ENCODE assay signal across 9 cellular contexts in the genomic region with DNA sequence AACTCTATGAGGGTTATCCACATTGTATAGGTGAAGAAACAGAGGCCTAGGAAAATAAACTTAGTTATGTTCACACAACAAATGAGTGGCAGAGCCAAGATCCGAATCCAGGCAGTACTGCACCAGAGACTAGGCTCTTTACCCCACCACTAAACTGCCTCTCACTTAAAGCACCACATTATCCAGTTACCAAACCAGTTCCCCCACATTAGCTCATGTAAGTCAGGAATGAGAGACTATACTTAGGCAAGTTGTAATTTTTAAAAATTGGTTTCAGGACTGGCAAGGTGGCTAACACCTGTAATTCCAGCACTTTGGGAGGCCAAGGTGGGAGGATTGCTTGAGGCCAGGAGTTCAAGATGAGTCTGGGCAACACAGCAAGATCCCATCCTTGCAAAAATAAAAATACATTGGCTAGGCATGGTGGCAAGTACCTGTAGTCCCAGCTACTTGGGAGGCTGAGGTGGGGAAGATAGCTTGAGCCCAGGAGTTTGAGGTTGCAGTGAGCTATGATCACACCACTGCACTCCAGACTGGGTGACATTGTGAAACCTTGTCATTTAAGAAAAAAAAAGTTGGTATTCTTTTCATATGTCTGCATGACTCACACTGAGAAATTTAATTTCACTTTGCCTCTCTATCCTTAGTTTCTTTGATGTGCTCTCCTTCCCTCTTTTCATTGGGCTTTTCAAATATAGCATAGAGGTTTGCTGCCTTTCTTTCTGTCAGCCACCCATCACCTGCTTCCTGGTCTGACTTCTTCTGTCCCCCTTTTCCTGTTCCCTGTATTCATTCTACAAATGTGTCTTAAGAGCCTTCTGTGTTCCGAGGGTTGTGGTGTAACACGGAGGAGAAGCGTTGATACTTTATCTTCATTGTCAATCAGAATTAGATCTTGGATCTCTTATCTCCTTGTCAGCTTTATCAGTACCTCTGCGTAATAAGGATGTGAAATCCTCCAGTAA.
DNase-seq lines count a peak whose midpoint lies in the region; ATAC-seq and TF ChIP-seq lines count a peak whose summit lies in the region.
"Had no signal": no experiment of that assay in that cellular context is flagged by ENCODE, and none has a peak within 500 bp of the region (broad histone marks: within the 10 kb centered on the region; RNA-seq: fewer than 3 reads in every experiment).

No MANE protein-coding gene starts in this region.

- no peaks in the 10 kb centered on the region for H3K9me3 ChIP-seq in tibial nerve
- H3K9me3 ChIP-seq: right lobe of liver had no signal

- H3K4me1 ChIP-seq in tibial nerve, result no peaks in the 10 kb centered on the region
- H3K4me1 ChIP-seq: right lobe of liver had no signal

- H3K4me3 ChIP-seq in tibial nerve, result no peak overlapping the region
- H3K4me3 ChIP-seq: right lobe of liver had no signal

- peaks cover 0 to 100% (median 0%) of the 10 kb centered on the region in 3 donors for H3K36me3 ChIP-seq in tibial nerve

- no peaks in the 10 kb centered on the region for H3K27me3 ChIP-seq in tibial nerve
- H3K27me3 ChIP-seq: right lobe of liver had no signal

- H3K27ac ChIP-seq in tibial nerve, result no peak overlapping the region
- H3K27ac ChIP-seq: right lobe of liver had no signal

- WGBS in tibial nerve, 2 donors, result 93% methylated on average over 5 of the region's 5 CpGs

- TF ChIP-seq POLR2A in tibial nerve (IDR thresholded peaks at IDR 0.05), result no peak

- ATAC-seq in GM18499 (IDR thresholded peaks at IDR 0.05; ENCODE audit: insufficient read depth, unreplicated experiment) (peak; percentile 69), GM21390 (IDR thresholded peaks at IDR 0.05; ENCODE audit: unreplicated experiment) (peak; percentile 67), HG02642 (IDR thresholded peaks at IDR 0.05; ENCODE audit: poor library complexity, unreplicated experiment) (no peak)
- ATAC-seq: right lobe of liver had no signal

- no peak for TF ChIP-seq CTCF in tibial nerve (IDR thresholded peaks at IDR 0.05)

- TF ChIP-seq EP300 in tibial nerve (IDR thresholded peaks at IDR 0.05), result no peak

- DNase-seq in MV-4-11 (lab: John Stamatoyannopoulos, UW) (peak; percentile 68), iris pigment epithelial cell (ENCODE audit: low read depth) (peak; percentile 19), kidney tubule cell (ENCODE audit: low spot score) (no peak), tibial nerve (ENCODE audit: low spot score in 2 of 2) (no peak)
- DNase-seq: activated B cell treated with CpG ODN at 0.5 μM for 24 hours, right lobe of liver had no signal

Comparison
In these comparisons a context has a peak if more than half of its experiments do, and no peak if none do; other contexts are left out.
1. DNase-seq: peak in MV-4-11 (single experiment) and iris pigment epithelial cell (single experiment); none in kidney tubule cell (single experiment) and tibial nerve (0 of 2).